In genomic region chr1:56034847-56035483, GRCh38 we compare ENCODE assay signal across 16 cellular contexts.
"Had no signal": no experiment of that assay in that cellular context is flagged by ENCODE, and none has a peak within 500 bp of the region (broad histone marks: within the 10 kb centered on the region; RNA-seq: fewer than 3 reads in every experiment).

No MANE protein-coding gene starts in this region.

- H3K36me3 ChIP-seq: gastrocnemius medialis, left lung, right lobe of liver, spleen had no signal

- FAIRE-seq: astrocyte, bronchial epithelial cell, endometrium, islet of Langerhans had no signal

- H3K9me3 ChIP-seq: gastrocnemius medialis, left lung, right lobe of liver, spleen had no signal

- ATAC-seq: activated CD4-positive, alpha-beta T cell treated with anti-CD3 and anti-CD28 coated beads for 36 hours; esophagus mucosa; gastrocnemius medialis; left lung; right lobe of liver; stimulated activated naive CD8-positive, alpha-beta T cell treated with anti-CD3 and anti-CD28 coated beads, Interleukin-15, amount 100 ng/mL, for 72 hours had no signal

- H3K27me3 ChIP-seq: gastrocnemius medialis, left lung, right lobe of liver, spleen had no signal

- DNase-seq: activated CD4-positive, alpha-beta memory T cell treated with anti-CD3 and anti-CD28 coated beads, Interleukin-2, amount 10 ng/mL, durations not matched to agents 7 days and 5 days; activated CD4-positive, alpha-beta T cell treated with anti-CD3 and anti-CD28 coated beads for 36 hours; activated naive CD4-positive, alpha-beta T cell treated with anti-CD3 and anti-CD28 coated beads, Interleukin-2, amount 10 ng/mL, durations not matched to agents 7 days and 5 days; activated T-cell treated with anti-CD3 and anti-CD28 coated beads, Interleukin-2, amount 50 U/mL, for 24 hours; gastrocnemius medialis; left lung; nucleus accumbens; right lobe of liver; spleen; stimulated activated CD4-positive, alpha-beta T cell treated with anti-CD3 and anti-CD28 coated beads, Interleukin-1b, Interleukin-23, amount 100 ng/mL, for 48 hours; stimulated activated naive CD8-positive, alpha-beta T cell treated with anti-CD3 and anti-CD28 coated beads, Interleukin-15, amount 100 ng/mL, for 72 hours had no signal

- H3K4me3 ChIP-seq: gastrocnemius medialis, left lung, right lobe of liver, spleen had no signal

- H3K27ac ChIP-seq: gastrocnemius medialis, left lung, right lobe of liver, spleen had no signal

- H3K4me1 ChIP-seq: left lung, right lobe of liver, spleen had no signal
